Comparison of ENCODE assay signal across 9 cellular contexts in the genomic region with DNA sequence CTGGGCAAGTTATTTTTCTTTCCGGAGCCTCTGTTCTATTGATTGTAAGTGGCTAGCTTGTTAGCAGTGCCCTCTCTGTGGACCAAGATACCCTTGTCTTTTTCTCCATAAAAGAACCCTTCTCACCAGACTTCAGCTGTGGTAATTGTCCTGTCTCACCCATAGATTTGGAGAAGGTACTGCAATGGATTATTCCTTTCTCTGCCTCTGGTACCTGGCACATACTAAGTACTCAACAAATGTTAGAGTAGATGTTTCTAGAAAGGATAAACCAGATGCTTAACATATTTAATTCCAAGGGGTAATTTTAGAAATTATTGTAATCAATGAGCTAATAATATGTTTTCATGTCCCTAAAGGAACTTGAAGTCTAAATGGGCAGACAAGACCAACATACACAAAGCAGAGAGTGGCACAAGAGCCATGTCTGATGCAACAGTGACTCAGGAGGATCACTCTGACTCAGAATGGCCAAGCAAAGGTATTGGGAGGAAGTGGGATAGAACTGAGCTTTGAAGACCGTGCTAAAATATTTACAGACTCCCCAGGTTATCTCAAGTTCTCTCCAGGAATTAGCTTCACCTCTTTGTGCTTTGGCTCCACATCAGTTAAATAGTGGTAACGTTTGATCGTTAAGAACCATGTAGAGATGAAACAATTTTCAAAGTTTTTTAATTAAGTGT.
DNase-seq lines count a peak whose midpoint lies in the region; ATAC-seq and TF ChIP-seq lines count a peak whose summit lies in the region.
"Had no signal": no experiment of that assay in that cellular context is flagged by ENCODE, and none has a peak within 500 bp of the region (broad histone marks: within the 10 kb centered on the region; RNA-seq: fewer than 3 reads in every experiment).

No MANE protein-coding gene starts in this region.

- ATAC-seq in GM21381 (IDR thresholded peaks at IDR 0.05; ENCODE audit: unreplicated experiment): peak; percentile 82
- ATAC-seq in HG03439 (IDR thresholded peaks at IDR 0.05; ENCODE audit: unreplicated experiment): peak; percentile 87

- DNase-seq in BJ (ENCODE audit: low read depth) (peak; percentile 7), astrocyte of the spinal cord (ENCODE audit: low read depth, low spot score) (peak; percentile 72), HUDEP-2 (lab: John Stamatoyannopoulos, UW; ENCODE audit: unreplicated experiment in 76 of 76) (no peak), NK-92 (lab: John Stamatoyannopoulos, UW; ENCODE audit: unreplicated experiment) (no peak), 8988T (no peak)
- no peak for DNase-seq in activated CD8-positive, alpha-beta memory T cell treated with anti-CD3 and anti-CD28 coated beads, Interleukin-2, amount 50 U/mL, for 48 hours
- DNase-seq: activated B cell treated with CpG ODN at 0.5 μM for 24 hours had no signal

- no peaks in the 10 kb centered on the region for H3K27me3 ChIP-seq in BJ (ENCODE audit: control insufficient read depth, insufficient read depth, low read length)

- POLR2A ChIA-PET in BJ (lab: Charles Lee): no interaction called here

- in situ Hi-C loops in astrocyte of the spinal cord (cut with HindIII; ENCODE audit: low sequenced_read_pairs): no loop called here

- H3K4me3 ChIP-seq in BJ (ENCODE audit: low read depth, low read length) (no peak overlapping the region), astrocyte of the spinal cord (ENCODE audit: low read depth, low read length) (no peak overlapping the region)

- H3K36me3 ChIP-seq in BJ (ENCODE audit: control insufficient read depth, insufficient read depth, low read length): no peaks in the 10 kb centered on the region

- CTCF ChIA-PET in BJ (lab: Yijun Ruan, JAX): interaction anchor here (1.5 kb wide), 1 partner anchor 10 kb away, joined by 3 read pairs; no protein-coding TSS in a partner anchor

- no peak for TF ChIP-seq CTCF in BJ (IDR thresholded peaks at IDR 0.05; ENCODE audit: insufficient read depth, low read depth, low read length)
- TF ChIP-seq CTCF in astrocyte of the spinal cord (IDR thresholded peaks at IDR 0.05; ENCODE audit: low read depth, low read length): no peak

Comparison
In these comparisons a context has a peak if more than half of its experiments do, and no peak if none do; other contexts are left out.
1. DNase-seq: peak in BJ (single experiment) and astrocyte of the spinal cord (single experiment); none in HUDEP-2 (0 of 76), NK-92 (single experiment), 8988T (single experiment) and activated CD8-positive, alpha-beta memory T cell treated with anti-CD3 and anti-CD28 coated beads, Interleukin-2, amount 50 U/mL, for 48 hours (single experiment).